ENCODE assay signal across 8 cellular contexts in the genomic region with DNA sequence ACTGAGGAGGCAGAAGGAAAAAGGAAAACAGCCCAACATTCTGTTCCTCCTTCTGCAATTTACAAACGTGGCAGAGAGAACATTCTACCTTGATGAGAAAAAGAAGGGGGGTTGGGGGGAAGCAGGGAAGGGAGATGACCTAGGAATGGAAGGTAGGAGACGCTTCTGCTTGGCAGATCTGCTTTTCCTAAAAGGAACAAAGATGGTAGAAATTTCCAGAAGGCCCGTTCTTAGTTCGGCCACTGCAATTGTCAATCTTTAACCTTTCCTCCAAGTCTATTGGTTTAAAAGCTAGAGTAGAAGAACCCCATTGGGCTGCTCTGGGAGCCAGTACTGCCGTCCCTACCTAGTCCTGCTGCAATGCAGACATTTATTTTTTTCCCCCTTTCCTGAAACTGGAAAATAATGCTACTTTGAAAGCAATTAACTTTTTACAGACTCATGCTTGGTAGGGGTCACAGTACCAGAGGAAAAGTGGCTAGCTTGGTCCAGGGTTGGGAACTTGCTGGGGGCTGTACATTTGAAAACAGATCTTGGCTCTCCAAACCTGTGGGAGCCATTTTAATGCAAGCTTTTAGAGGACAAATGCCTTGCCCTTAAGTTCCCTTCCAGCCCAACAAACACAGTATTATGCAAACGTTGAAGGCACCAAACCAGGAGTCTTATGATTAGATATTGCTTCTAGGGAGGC. TPM values are rescaled to one million over a fixed set of nuclear protein-coding genes. Genes with fewer than 3 reads are reported as not detected.
DNase-seq lines count a peak whose midpoint lies in the region; TF ChIP-seq lines count a peak whose summit lies in the region.

No MANE protein-coding gene starts in this region.

- H2AFZ ChIP-seq in MM.1S (ENCODE audit: low read length), result no peak overlapping the region

- DNase-seq in MM.1S (peak; percentile 44), brain microvascular endothelial cell (no peak), mesendoderm (no peak), cerebellum (ENCODE audit: low spot score) (no peak), GOT3 (lab: John Stamatoyannopoulos, UW) (no peak), NCI-H2029 treated with DMSO at 0.1 percent for 48 hours (lab: John Stamatoyannopoulos, UW) (no peak)
- no peak for DNase-seq in stimulated activated CD4-positive, alpha-beta T cell treated with anti-CD3 and anti-CD28 coated beads, Interleukin-4, amount 100 ng/mL, for 24 hours

- in situ Hi-C loops in brain microvascular endothelial cell (cut with HindIII; ENCODE audit: low pct_ligation_motif_present, low sequenced_read_pairs), result no loop called here

- no peak overlapping the region for H2AK5ac ChIP-seq in mesendoderm (ENCODE audit: low read length)

- no peaks in the 10 kb centered on the region for H3K9me3 ChIP-seq in BLaER1 treated with 17β-estradiol and CSF1 and Interleukin-3, amounts not matched to agents 10 nM and 100 nM (replicated peaks in 1 of 11)
- no peaks in the 10 kb centered on the region for H3K9me3 ChIP-seq in MM.1S (replicated peaks; ENCODE audit: insufficient read depth, low read length)

- peaks cover 3 to 26% (median 13%) of the 10 kb centered on the region in 11 experiments; a peak in 14 of 22 replicates for H4K20me1 ChIP-seq in BLaER1 treated with 17β-estradiol and CSF1 and Interleukin-3, amounts not matched to agents 10 nM and 100 nM
- no peaks in the 10 kb centered on the region for H4K20me1 ChIP-seq in MM.1S (ENCODE audit: insufficient read depth, low read length)

- peak overlapping the region; percentile 91 to 100 (median 98) for H3K27ac ChIP-seq in BLaER1 treated with 17β-estradiol and CSF1 and Interleukin-3, amounts not matched to agents 10 nM and 100 nM
- H3K27ac ChIP-seq in MM.1S (ENCODE audit: low read length), result peak overlapping the region; percentile 97
- H3K27ac ChIP-seq in brain microvascular endothelial cell, result peak overlapping the region; percentile 92
- peak overlapping the region; percentile 54 for H3K27ac ChIP-seq in mesendoderm (ENCODE audit: low read depth, low read length)

- peaks cover 40% of the 10 kb centered on the region for H3F3A ChIP-seq in MM.1S (ENCODE audit: insufficient read depth, low read length)

- H3K4me1 ChIP-seq in BLaER1 treated with 17β-estradiol and CSF1 and Interleukin-3, amounts not matched to agents 10 nM and 100 nM, result peaks cover 74 to 84% (median 78%) of the 10 kb centered on the region in 10 experiments
- peaks cover 37% of the 10 kb centered on the region for H3K4me1 ChIP-seq in MM.1S (ENCODE audit: low read length)
- peaks cover 60% of the 10 kb centered on the region for H3K4me1 ChIP-seq in mesendoderm (ENCODE audit: control insufficient read depth, low read depth, low read length)

- TF ChIP-seq CTCF in MM.1S (IDR thresholded peaks at IDR 0.05; ENCODE audit: low read length), result no peak
- no peak for TF ChIP-seq CTCF in brain microvascular endothelial cell (IDR thresholded peaks at IDR 0.05; ENCODE audit: low read depth, low read length, missing control alignments)

- H3K56ac ChIP-seq in mesendoderm (ENCODE audit: low read length), result peak overlapping the region; percentile 80

- H3K4ac ChIP-seq in mesendoderm (ENCODE audit: low read depth, low read length), result peak overlapping the region; percentile 82

- peak overlapping the region; percentile 75 for H2BK15ac ChIP-seq in mesendoderm (replicated peaks; ENCODE audit: low read depth)

- peaks cover 0 to 18% (median 11%) of the 10 kb centered on the region in 11 experiments; a peak in 13 of 22 replicates for H3K36me3 ChIP-seq in BLaER1 treated with 17β-estradiol and CSF1 and Interleukin-3, amounts not matched to agents 10 nM and 100 nM
- H3K36me3 ChIP-seq in MM.1S (replicated peaks; ENCODE audit: insufficient read depth, low read length), result peaks cover 4% of the 10 kb centered on the region; the same call in 1 of the 2 replicates
- H3K36me3 ChIP-seq in brain microvascular endothelial cell (replicated peaks), result peaks cover 4% of the 10 kb centered on the region
- H3K36me3 ChIP-seq in mesendoderm (ENCODE audit: control insufficient read depth, insufficient read depth, low read length), result no peaks in the 10 kb centered on the region

- no peak overlapping the region for H3K23ac ChIP-seq in mesendoderm (ENCODE audit: low read length)

- peak overlapping the region; percentile 31 for H2BK5ac ChIP-seq in mesendoderm (ENCODE audit: low read length)

- H3K9ac ChIP-seq in BLaER1 treated with 17β-estradiol and CSF1 and Interleukin-3, amounts not matched to agents 10 nM and 100 nM, result peak overlapping the region; percentile 87 to 96 (median 91)
- H3K9ac ChIP-seq in MM.1S (ENCODE audit: low read length) (peak overlapping the region; percentile 91), mesendoderm (ENCODE audit: low read length) (peak overlapping the region; percentile 76)

- WGBS in mesendoderm (ENCODE audit: extremely low coverage, insufficient coverage, low lambda C conversion rate), result no CpG with 5 or more reads among the region's 6 CpGs

- H3K4me3 ChIP-seq in BLaER1 treated with 17β-estradiol and CSF1 and Interleukin-3, amounts not matched to agents 10 nM and 100 nM, result peak overlapping the region; percentile 52 to 75 (median 66)
- H3K4me3 ChIP-seq in MM.1S (ENCODE audit: low read length) (peak overlapping the region; percentile 64), brain microvascular endothelial cell (ENCODE audit: low read depth, low read length) (peak overlapping the region; percentile 42), mesendoderm (ENCODE audit: low read length) (no peak overlapping the region)

- H3K18ac ChIP-seq in mesendoderm (ENCODE audit: low read length), result peak overlapping the region; percentile 98

- H3K4me2 ChIP-seq in BLaER1 treated with 17β-estradiol and CSF1 and Interleukin-3, amounts not matched to agents 10 nM and 100 nM, result peak overlapping the region; percentile 90 to 100 (median 97)
- H3K4me2 ChIP-seq in MM.1S (ENCODE audit: low read depth, low read length) (peak overlapping the region; percentile 83), mesendoderm (ENCODE audit: low read length) (peak overlapping the region; percentile 6)

- H4K8ac ChIP-seq in mesendoderm (ENCODE audit: low read depth, low read length), result peak overlapping the region; percentile 77

- H3K27me3 ChIP-seq in BLaER1 treated with 17β-estradiol and CSF1 and Interleukin-3, amounts not matched to agents 10 nM and 100 nM, result no peaks in the 10 kb centered on the region
- no peaks in the 10 kb centered on the region for H3K27me3 ChIP-seq in MM.1S (replicated peaks; ENCODE audit: insufficient read depth, low read length)
- H3K27me3 ChIP-seq in brain microvascular endothelial cell (replicated peaks), result no peaks in the 10 kb centered on the region
- H3K27me3 ChIP-seq in mesendoderm (ENCODE audit: insufficient read depth, low read length, poor library complexity), result no peaks in the 10 kb centered on the region

- peak overlapping the region; percentile 89 for H2BK120ac ChIP-seq in mesendoderm (ENCODE audit: low read depth, low read length)

- H3K9me2 ChIP-seq in MM.1S (replicated peaks; ENCODE audit: insufficient read depth, low read length), result no peaks in the 10 kb centered on the region

- peaks cover 78% of the 10 kb centered on the region for H3K79me2 ChIP-seq in MM.1S (ENCODE audit: low read length)
- peaks cover 46% of the 10 kb centered on the region for H3K79me2 ChIP-seq in mesendoderm (ENCODE audit: control insufficient read depth, insufficient read depth, low read length)

- H4K5ac ChIP-seq in mesendoderm (ENCODE audit: low read length), result peak overlapping the region; percentile 17

- no peaks in the 10 kb centered on the region for H3K79me1 ChIP-seq in mesendoderm (ENCODE audit: low read length)

RNA-seq across cellular contexts. Expression of gene ZMYND8, which starts 2.7 kb away (rescaled TPM):
- 29.6 TPM for polyA plus RNA-seq in mesendoderm (2013, experiment 1 of 2)
- 30.9 TPM for polyA plus RNA-seq in mesendoderm (2013, experiment 2 of 2)
- 39.7 TPM for total RNA-seq in cerebellum

Comparison
In these comparisons a context has a peak if more than half of its experiments do, and no peak if none do; other contexts are left out.
1. H3K4me2 ChIP-seq: peak in every context shown above with its lines; median percentile 97 in BLaER1 treated with 17β-estradiol and CSF1 and Interleukin-3, amounts not matched to agents 10 nM and 100 nM; 83 in MM.1S; 6 in mesendoderm.